In the genomic region with DNA sequence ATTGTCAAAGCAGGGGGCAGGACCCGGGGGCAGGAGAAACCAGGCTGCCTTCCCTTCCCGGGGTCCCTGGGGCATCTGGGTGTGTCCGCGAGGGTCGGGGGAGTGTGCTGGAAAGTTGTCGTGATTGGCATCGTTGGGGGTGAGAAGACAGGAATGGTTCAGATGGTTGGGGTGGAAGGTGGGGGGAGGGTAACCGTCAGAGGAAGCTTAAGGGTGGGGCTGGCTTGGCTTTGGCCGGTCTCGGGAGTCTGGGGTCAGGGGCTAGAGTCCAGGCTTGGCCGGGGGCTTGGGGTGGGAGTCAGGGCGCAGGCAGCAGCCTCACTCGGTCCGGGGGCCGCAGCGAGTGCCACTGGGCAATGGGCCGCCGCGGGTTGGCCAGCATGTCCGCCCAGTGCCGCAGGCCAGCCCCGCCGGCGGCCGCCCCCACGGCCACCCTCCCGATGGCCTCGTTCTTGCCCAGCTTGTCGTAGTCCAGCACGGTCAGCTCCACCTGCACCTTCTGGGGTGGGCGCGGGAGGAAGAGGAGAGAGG, we compare ENCODE assay signal across 10 cellular contexts. TPM values are rescaled to one million over a fixed set of nuclear protein-coding genes. Genes with fewer than 3 reads are reported as not detected.
DNase-seq lines count a peak whose midpoint lies in the region; ATAC-seq, FAIRE-seq and TF ChIP-seq lines count a peak whose summit lies in the region.
"Had no signal": no experiment of that assay in that cellular context is flagged by ENCODE, and none has a peak within 500 bp of the region (broad histone marks: within the 10 kb centered on the region; RNA-seq: fewer than 3 reads in every experiment).

No MANE protein-coding gene starts in this region.

- BruUV-seq in K562 (replicated peaks; lab: Mats Ljungman, UMichigan), result no TSS peak

- CTCF ChIA-PET in activated CD4-positive, alpha-beta T cell treated with anti-CD3 and anti-CD28 coated beads for 36 hours (lab: Charles Lee), result interaction anchor here (0.5 to 1.8 kb wide), 3 partner anchors 10 to 210 kb away, joined by 3 to 6 read pairs (median 3); no protein-coding TSS in a partner anchor
- CTCF ChIA-PET in K562 (lab: Yijun Ruan, JAX; ENCODE audit: low intra/inter-chr PET ratio), result no interaction called here

- H3K4me3 ChIP-seq in K562, result peak overlapping the region; percentile 60
- peak overlapping the region; percentile 70 for H3K4me3 ChIP-seq in iPS-18c (ENCODE audit: insufficient read depth, low read depth, low read length)
- H3K4me3 ChIP-seq in subcutaneous abdominal adipose tissue (ENCODE audit: low read depth in 1 of 5, low read length in 5 of 5), result peak overlapping the region in 3 of 5 donors; percentile 34 to 46 (median 38)

- no peak for ATAC-seq in activated CD4-positive, alpha-beta T cell treated with anti-CD3 and anti-CD28 coated beads for 36 hours
- ATAC-seq in K562 (0 out of 3 replicates have a peak, but pooled peaks have one; percentile 0), GM19463 (IDR thresholded peaks at IDR 0.05; ENCODE audit: unreplicated experiment) (no peak), HG02870 (IDR thresholded peaks at IDR 0.05; ENCODE audit: unreplicated experiment) (no peak)

- H3K4me2 ChIP-seq in K562 (ENCODE audit: insufficient read depth, low read length), result peak overlapping the region; percentile 88

- peaks cover 14% of the 10 kb centered on the region for H3K4me1 Mint-ChIP-seq in activated CD4-positive, alpha-beta T cell treated with anti-CD3 and anti-CD28 coated beads for 36 hours

- H3K27me3 Mint-ChIP-seq in activated CD4-positive, alpha-beta T cell treated with anti-CD3 and anti-CD28 coated beads for 36 hours, result peaks cover 62% of the 10 kb centered on the region

- H3K36me3 ChIP-seq in K562 (ENCODE audit: control insufficient read depth, insufficient read depth, low read length) (no peaks in the 10 kb centered on the region), subcutaneous abdominal adipose tissue (ENCODE audit: control insufficient read depth in 5 of 5, insufficient read depth in 5 of 5, low read length in 5 of 5) (no peaks in the 10 kb centered on the region)

- no peaks in the 10 kb centered on the region; the same call in 2 of the 3 replicates for H3K79me2 ChIP-seq in K562 (ENCODE audit: control insufficient read depth, insufficient read depth, low read length)

- no peak for TF ChIP-seq EP300 in K562 (IDR thresholded peaks at IDR 0.05; ENCODE audit: low read length)

- H3K4me1 ChIP-seq in K562 (replicated peaks in 1 of 2; ENCODE audit: control insufficient read depth in 2 of 2, insufficient read depth in 2 of 2, low read length in 2 of 2), result peaks cover 25 to 36% of the 10 kb centered on the region in 2 experiments; a peak in 4 of 5 replicates
- peaks cover 0 to 9% (median 7%) of the 10 kb centered on the region in 5 donors for H3K4me1 ChIP-seq in subcutaneous abdominal adipose tissue (ENCODE audit: control insufficient read depth in 5 of 5, insufficient read depth in 5 of 5, low read length in 5 of 5)

- no peak for DNase-seq in activated CD4-positive, alpha-beta T cell treated with anti-CD3 and anti-CD28 coated beads for 36 hours
- DNase-seq in activated CD4-positive, alpha-beta T cell treated with anti-CD3 and anti-CD28 coated beads, Interleukin-2, amount 50 U/mL, for 48 hours, result no peak
- no peak for DNase-seq in K562 (ENCODE audit: extremely low read depth in 1 of 4, low spot score in 3 of 4)
- DNase-seq in stimulated activated CD4-positive, alpha-beta T cell treated with anti-CD3 and anti-CD28 coated beads, Interleukin-4, amount 100 ng/mL, for 4 hours, result no peak
- DNase-seq: T-helper 9 cell had no signal

- no peak for FAIRE-seq in K562 (lab: Jason Lieb, UNC)

- H3K27ac Mint-ChIP-seq in activated CD4-positive, alpha-beta T cell treated with anti-CD3 and anti-CD28 coated beads for 36 hours, result no peak overlapping the region

- no peaks in the 10 kb centered on the region for H3K9me1 ChIP-seq in K562 (ENCODE audit: control insufficient read depth, insufficient read depth, low read length)

- no peaks in the 10 kb centered on the region for H3K9me3 Mint-ChIP-seq in activated CD4-positive, alpha-beta T cell treated with anti-CD3 and anti-CD28 coated beads for 36 hours (ENCODE audit: low read depth)

- no peak for TF ChIP-seq CTCF in K562 (IDR thresholded peaks at IDR 0.05 in 2 of 3, conservative IDR thresholded peaks at IDR 0.05 in 1 of 3; ENCODE audit: insufficient read depth in 2 of 3, low read depth in 1 of 3, low read length in 3 of 3)

- H4K20me1 ChIP-seq in K562 (replicated peaks; ENCODE audit: control insufficient read depth, insufficient read depth, low read length), result no peaks in the 10 kb centered on the region

- H3K36me3 Mint-ChIP-seq in activated CD4-positive, alpha-beta T cell treated with anti-CD3 and anti-CD28 coated beads for 36 hours (ENCODE audit: low read depth), result no peaks in the 10 kb centered on the region

- no peaks in the 10 kb centered on the region for H3K9me3 ChIP-seq in K562 (replicated peaks; ENCODE audit: control insufficient read depth, insufficient read depth, low read depth, low read length)
- H3K9me3 ChIP-seq in iPS-18c (ENCODE audit: control insufficient read depth, insufficient read depth, low read length), result no peaks in the 10 kb centered on the region
- peaks cover 0 to 3% (median 0%) of the 10 kb centered on the region in 5 donors for H3K9me3 ChIP-seq in subcutaneous abdominal adipose tissue (ENCODE audit: control insufficient read depth in 5 of 5, low read length in 5 of 5)

- in situ Hi-C loops in K562 (cut with MboI), result loop anchor here (25.0 kb wide), 1 partner anchor 964 kb away; a partner anchor contains a TSS

- intact Hi-C loops in activated CD4-positive, alpha-beta T cell treated with anti-CD3 and anti-CD28 coated beads for 36 hours (cut with DNase I, micrococcal nuclease), result no loop called here
- intact Hi-C loops in K562 (cut with micrococcal nuclease), result no loop called here

- H3K9ac ChIP-seq in K562 (ENCODE audit: insufficient read depth in 1 of 2, low read depth in 2 of 2, low read length in 2 of 2) (peak overlapping the region; percentile 50 to 92; a peak in 3 of 4 replicates), subcutaneous abdominal adipose tissue (ENCODE audit: low read length in 5 of 5) (no peak overlapping the region)

- no peaks in the 10 kb centered on the region for H3K27me3 ChIP-seq in K562 (ENCODE audit: control insufficient read depth in 2 of 2, insufficient read depth in 2 of 2, low read length in 2 of 2)
- peaks cover 60 to 84% (median 70%) of the 10 kb centered on the region in 5 donors for H3K27me3 ChIP-seq in subcutaneous abdominal adipose tissue (ENCODE audit: control insufficient read depth in 5 of 5, insufficient read depth in 4 of 5, low read length in 5 of 5)

- TF ChIP-seq POLR2A in K562 (conservative IDR thresholded peaks at IDR 0.05), result no peak

- POLR2A ChIA-PET in activated CD4-positive, alpha-beta T cell treated with anti-CD3 and anti-CD28 coated beads for 36 hours (lab: Charles Lee), result interaction anchor here (0.6 kb wide), 1 partner anchor 43 kb away, joined by 3 read pairs; no protein-coding TSS in a partner anchor
- POLR2A ChIA-PET in K562 (lab: Yijun Ruan, JAX), result interaction anchor here (0.6 to 1.9 kb wide), 4 partner anchors 12 to 230 kb away, joined by 3 to 5 read pairs (median 4); no protein-coding TSS in a partner anchor

- H3K27ac ChIP-seq in K562 (ENCODE audit: extremely low read depth, low read depth, low read length) (peak overlapping the region; percentile 64; the same call in 2 of the 3 replicates), subcutaneous abdominal adipose tissue (ENCODE audit: low read depth, low read length) (no peak overlapping the region)

- H3K4me3 Mint-ChIP-seq in activated CD4-positive, alpha-beta T cell treated with anti-CD3 and anti-CD28 coated beads for 36 hours, result peak overlapping the region; percentile 49

- H2AFZ ChIP-seq in K562 (ENCODE audit: low read depth, low read length), result peak overlapping the region; percentile 95

- TF ChIP-seq RAD21 in K562 (CRISPR knock-in tag; conservative IDR thresholded peaks at IDR 0.05 in 1 of 2, IDR thresholded peaks at IDR 0.05 in 1 of 2), result no peak

- WGBS in K562 (ENCODE audit: insufficient coverage, low coverage, missing lambda C conversion rate), result 5% methylated on average over 20 of the region's 32 CpGs

RNA-seq across cellular contexts. Expression of a gene that starts 6.8 kb away (rescaled TPM):
- total RNA-seq in activated CD4-positive, alpha-beta T cell treated with anti-CD3 and anti-CD28 coated beads for 36 hours, result under 1 TPM; 0.53 to 0.72 TPM
- total RNA-seq in K562 (2011; cell fraction: chromatin; rRNA removed; ENCODE audit: low replicate concordance), result 9.1 and 32.2 TPM in 2 replicates
- 17.6 and 19.3 TPM in 2 replicates for total RNA-seq in K562 (2011; cell fraction: nucleolus; rRNA removed)
- total RNA-seq in K562 (2011; cell fraction: nucleoplasm; rRNA removed), result 17.8 and 22.7 TPM in 2 replicates
- total RNA-seq in K562 (2014; rRNA removed), result 49.8 and 66.8 TPM in 2 replicates
- 19.7 and 21.6 TPM in 2 replicates for total RNA-seq in K562 (2014; rRNA removed; fragmentation: Illumina TruSeq; extraction: Trizol)
- 27.6 and 28.5 TPM in 2 replicates for total RNA-seq in K562 (2015; rRNA removed; fragmentation: Illumina TruSeq; extraction: Trizol)
- 43.0 and 44.3 TPM in 2 replicates for total RNA-seq in K562 (2021)
- 29.3 and 46.8 TPM in 2 replicates for polyA plus RNA-seq in K562 (2011; rRNA removed)
- polyA plus RNA-seq in K562 (2011; cell fraction: cytosol; rRNA removed), result 84.8 and 128 TPM in 2 replicates
- 48.2 and 66.5 TPM in 2 replicates for polyA plus RNA-seq in K562 (2011; cell fraction: nucleus; rRNA removed)
- 41.3 and 45.3 TPM in 2 replicates for polyA plus RNA-seq in K562 (2012)
- 61.5 and 67.6 TPM in 2 replicates for polyA plus RNA-seq in K562 (2014; fragmentation: Illumina TruSeq; extraction: Trizol)
- 10 to 100 TPM; 29.7 to 54.4 TPM for polyA plus RNA-seq in K562 (2014; fragmentation: Nextera tagmentation; extraction: Ambion mirVana)
- polyA plus RNA-seq in K562 (2014; rRNA removed), result 50.2 and 65.0 TPM in 2 replicates
- polyA minus RNA-seq in K562 (2011; rRNA and poly(A)+ RNA removed), result 7.2 and 9.1 TPM in 2 replicates
- polyA minus RNA-seq in K562 (2011; cell fraction: cytosol; rRNA and poly(A)+ RNA removed), result 18.7 and 19.0 TPM in 2 replicates
- 7.1 and 10.8 TPM in 2 replicates for polyA minus RNA-seq in K562 (2011; cell fraction: nucleus; rRNA and poly(A)+ RNA removed)

RNA-seq across cellular contexts. Expression of a gene that starts 6.8 kb away (rescaled TPM):
- under 1 TPM in 1 of 2 experiments, not detected in 1; 0.37 TPM for total RNA-seq in activated CD4-positive, alpha-beta T cell treated with anti-CD3 and anti-CD28 coated beads for 36 hours
- 8.2 and 12.8 TPM in 2 replicates for total RNA-seq in K562 (2011; cell fraction: chromatin; rRNA removed; ENCODE audit: low replicate concordance)
- 5.1 and 5.5 TPM in 2 replicates for total RNA-seq in K562 (2011; cell fraction: nucleolus; rRNA removed)
- total RNA-seq in K562 (2011; cell fraction: nucleoplasm; rRNA removed), result 8.5 and 9.7 TPM in 2 replicates
- 9.9 and 15.7 TPM in 2 replicates for total RNA-seq in K562 (2014; rRNA removed)
- 8.8 and 9.8 TPM in 2 replicates for total RNA-seq in K562 (2014; rRNA removed; fragmentation: Illumina TruSeq; extraction: Trizol)
- 6.6 and 7.2 TPM in 2 replicates for total RNA-seq in K562 (2015; rRNA removed; fragmentation: Illumina TruSeq; extraction: Trizol)
- total RNA-seq in K562 (2021), result 19.9 and 20.9 TPM in 2 replicates
- 3.9 and 5.0 TPM in 2 replicates for polyA plus RNA-seq in K562 (2011; rRNA removed)
- polyA plus RNA-seq in K562 (2011; cell fraction: cytosol; rRNA removed), result 4.3 and 6.8 TPM in 2 replicates
- 5.3 and 5.7 TPM in 2 replicates for polyA plus RNA-seq in K562 (2011; cell fraction: nucleus; rRNA removed)
- polyA plus RNA-seq in K562 (2012), result 15.2 and 38.7 TPM in 2 replicates
- polyA plus RNA-seq in K562 (2014; fragmentation: Illumina TruSeq; extraction: Trizol), result 18.0 and 19.4 TPM in 2 replicates
- 1 to 10 TPM; 1.3 to 2.1 TPM for polyA plus RNA-seq in K562 (2014; fragmentation: Nextera tagmentation; extraction: Ambion mirVana)
- 14.2 and 15.2 TPM in 2 replicates for polyA plus RNA-seq in K562 (2014; rRNA removed)
- polyA minus RNA-seq in K562 (2011; rRNA and poly(A)+ RNA removed), result 2.4 and 5.1 TPM in 2 replicates
- polyA minus RNA-seq in K562 (2011; cell fraction: cytosol; rRNA and poly(A)+ RNA removed), result 8.4 and 13.2 TPM in 2 replicates
- 3.1 and 3.4 TPM in 2 replicates for polyA minus RNA-seq in K562 (2011; cell fraction: nucleus; rRNA and poly(A)+ RNA removed)
- total RNA-seq: HT1080 had no signal

RNA-seq across cellular contexts. Expression of a gene that starts 15.7 kb away (rescaled TPM):
- total RNA-seq in activated CD4-positive, alpha-beta T cell treated with anti-CD3 and anti-CD28 coated beads for 36 hours, result under 1 TPM in 1 of 2 experiments, not detected in 1; 0.32 TPM
- total RNA-seq in K562 (2011; cell fraction: chromatin; rRNA removed; ENCODE audit: low replicate concordance), result 25.9 and 44.0 TPM in 2 replicates
- 23.2 and 24.3 TPM in 2 replicates for total RNA-seq in K562 (2011; cell fraction: nucleolus; rRNA removed)
- 27.0 and 36.9 TPM in 2 replicates for total RNA-seq in K562 (2011; cell fraction: nucleoplasm; rRNA removed)
- total RNA-seq in K562 (2014; rRNA removed), result 107 and 125 TPM in 2 replicates
- total RNA-seq in K562 (2014; rRNA removed; fragmentation: Illumina TruSeq; extraction: Trizol), result 22.0 and 26.5 TPM in 2 replicates
- total RNA-seq in K562 (2015; rRNA removed; fragmentation: Illumina TruSeq; extraction: Trizol), result 74.2 and 76.5 TPM in 2 replicates
- total RNA-seq in K562 (2021), result 53.7 and 63.3 TPM in 2 replicates
- 28.1 and 33.8 TPM in 2 replicates for polyA plus RNA-seq in K562 (2011; rRNA removed)
- 41.8 and 52.3 TPM in 2 replicates for polyA plus RNA-seq in K562 (2011; cell fraction: cytosol; rRNA removed)
- 61.1 and 64.7 TPM in 2 replicates for polyA plus RNA-seq in K562 (2011; cell fraction: nucleus; rRNA removed)
- 58.4 and 68.8 TPM in 2 replicates for polyA plus RNA-seq in K562 (2012)
- polyA plus RNA-seq in K562 (2014; fragmentation: Illumina TruSeq; extraction: Trizol), result 42.0 and 55.7 TPM in 2 replicates
- polyA plus RNA-seq in K562 (2014; fragmentation: Nextera tagmentation; extraction: Ambion mirVana), result 10 to 100 TPM in 1 of 2 experiments, 1 to 10 TPM in 1; 4.7 to 17.2 TPM
- 143 and 158 TPM in 2 replicates for polyA plus RNA-seq in K562 (2014; rRNA removed)
- 6.4 and 7.0 TPM in 2 replicates for polyA minus RNA-seq in K562 (2011; rRNA and poly(A)+ RNA removed)
- polyA minus RNA-seq in K562 (2011; cell fraction: cytosol; rRNA and poly(A)+ RNA removed), result 7.1 and 13.3 TPM in 2 replicates
- polyA minus RNA-seq in K562 (2011; cell fraction: nucleus; rRNA and poly(A)+ RNA removed), result 10.6 and 16.3 TPM in 2 replicates
- total RNA-seq: HT1080 had no signal

RNA-seq across cellular contexts. Expression of a gene that starts 24.2 kb away (rescaled TPM):
- under 1 TPM; 0.47 to 0.50 TPM for total RNA-seq in activated CD4-positive, alpha-beta T cell treated with anti-CD3 and anti-CD28 coated beads for 36 hours
- 33.1 and 49.0 TPM in 2 replicates for total RNA-seq in K562 (2011; cell fraction: chromatin; rRNA removed; ENCODE audit: low replicate concordance)
- total RNA-seq in K562 (2011; cell fraction: nucleolus; rRNA removed), result 39.5 and 44.5 TPM in 2 replicates
- 49.1 and 49.5 TPM in 2 replicates for total RNA-seq in K562 (2011; cell fraction: nucleoplasm; rRNA removed)
- total RNA-seq in K562 (2014; rRNA removed), result 366 and 390 TPM in 2 replicates
- 114 and 159 TPM in 2 replicates for total RNA-seq in K562 (2014; rRNA removed; fragmentation: Illumina TruSeq; extraction: Trizol)
- 244 and 252 TPM in 2 replicates for total RNA-seq in K562 (2015; rRNA removed; fragmentation: Illumina TruSeq; extraction: Trizol)
- total RNA-seq in K562 (2021), result 207 and 227 TPM in 2 replicates
- 177 and 189 TPM in 2 replicates for polyA plus RNA-seq in K562 (2011; rRNA removed)
- polyA plus RNA-seq in K562 (2011; cell fraction: cytosol; rRNA removed), result 173 and 189 TPM in 2 replicates
- polyA plus RNA-seq in K562 (2011; cell fraction: nucleus; rRNA removed), result 99.4 and 117 TPM in 2 replicates
- polyA plus RNA-seq in K562 (2012), result 276 and 308 TPM in 2 replicates
- 224 and 227 TPM in 2 replicates for polyA plus RNA-seq in K562 (2014; fragmentation: Illumina TruSeq; extraction: Trizol)
- polyA plus RNA-seq in K562 (2014; fragmentation: Nextera tagmentation; extraction: Ambion mirVana), result 10 to 100 TPM; 31.8 to 43.6 TPM
- polyA plus RNA-seq in K562 (2014; rRNA removed), result 324 and 325 TPM in 2 replicates
- 86.4 and 93.6 TPM in 2 replicates for polyA minus RNA-seq in K562 (2011; rRNA and poly(A)+ RNA removed)
- 45.8 and 53.1 TPM in 2 replicates for polyA minus RNA-seq in K562 (2011; cell fraction: cytosol; rRNA and poly(A)+ RNA removed)
- polyA minus RNA-seq in K562 (2011; cell fraction: nucleus; rRNA and poly(A)+ RNA removed), result 24.5 and 35.7 TPM in 2 replicates

RNA-seq across cellular contexts. Expression of a gene that starts 36.0 kb away (rescaled TPM):
- total RNA-seq in activated CD4-positive, alpha-beta T cell treated with anti-CD3 and anti-CD28 coated beads for 36 hours, result not detected
- total RNA-seq in K562 (2011; cell fraction: chromatin; rRNA removed; ENCODE audit: low replicate concordance), result 57.9 and 171 TPM in 2 replicates
- total RNA-seq in K562 (2011; cell fraction: nucleolus; rRNA removed), result 67.1 and 78.4 TPM in 2 replicates
- 53.0 and 59.6 TPM in 2 replicates for total RNA-seq in K562 (2011; cell fraction: nucleoplasm; rRNA removed)
- total RNA-seq in K562 (2014; rRNA removed) (24.0 and 36.5 TPM in 2 replicates), K562 (2014; rRNA removed; fragmentation: Illumina TruSeq; extraction: Trizol) (14.7 and 17.6 TPM in 2 replicates), K562 (2015; rRNA removed; fragmentation: Illumina TruSeq; extraction: Trizol) (18.6 and 19.0 TPM in 2 replicates), K562 (2021) (25.5 and 26.4 TPM in 2 replicates)
- polyA plus RNA-seq in K562 (2011; rRNA removed) (33.6 and 34.3 TPM in 2 replicates), K562 (2014; fragmentation: Illumina TruSeq; extraction: Trizol) (31.2 and 33.2 TPM in 2 replicates), K562 (2014; fragmentation: Nextera tagmentation; extraction: Ambion mirVana) (1 to 10 TPM in 1 of 2 experiments, under 1 TPM in 1; 0.87 to 2.9 TPM), K562 (2014; rRNA removed) (22.7 and 22.8 TPM in 2 replicates)
- 31.6 and 38.9 TPM in 2 replicates for polyA plus RNA-seq in K562 (2011; cell fraction: cytosol; rRNA removed)
- 66.1 and 111 TPM in 2 replicates for polyA plus RNA-seq in K562 (2011; cell fraction: nucleus; rRNA removed)
- polyA plus RNA-seq in K562 (2012), result 19.2 and 61.5 TPM in 2 replicates
- polyA minus RNA-seq in K562 (2011; rRNA and poly(A)+ RNA removed), result 34.7 and 44.2 TPM in 2 replicates
- 15.8 and 20.3 TPM in 2 replicates for polyA minus RNA-seq in K562 (2011; cell fraction: cytosol; rRNA and poly(A)+ RNA removed)
- polyA minus RNA-seq in K562 (2011; cell fraction: nucleus; rRNA and poly(A)+ RNA removed), result 46.6 and 47.5 TPM in 2 replicates

Comparison
In these comparisons a context has a peak if more than half of its experiments do, and no peak if none do; other contexts are left out.
1. H3K9ac ChIP-seq: peak in K562 (2 of 2); none in subcutaneous abdominal adipose tissue (0 of 5).
2. RNA of a gene that starts 6.8 kb away (total RNA-seq): 9.1 to 66.8 TPM in K562; 0.53 to 0.72 TPM in activated CD4-positive, alpha-beta T cell treated with anti-CD3 and anti-CD28 coated beads for 36 hours; every median in the first group is over 4 times any median in the second.
3. RNA of a gene that starts 6.8 kb away (total RNA-seq): 5.1 to 20.9 TPM in K562; 0.37 TPM in activated CD4-positive, alpha-beta T cell treated with anti-CD3 and anti-CD28 coated beads for 36 hours; every median in the first group is over 4 times any median in the second.
4. RNA of a gene that starts 15.7 kb away (total RNA-seq): 22.0 to 125 TPM in K562; 0.32 TPM in activated CD4-positive, alpha-beta T cell treated with anti-CD3 and anti-CD28 coated beads for 36 hours; every median in the first group is over 10 times any median in the second.
5. Peak in every context shown above with its lines, with median percentiles within 50 percentile points of each other: H3K4me3 ChIP-seq.